In genomic region chr5:97182571-97183099, GRCh38 we compare ENCODE assay signal across 9 cellular contexts. TPM values are rescaled to one million over a fixed set of nuclear protein-coding genes. Genes with fewer than 3 reads are reported as not detected.
DNase-seq lines count a peak whose midpoint lies in the region; ATAC-seq, FAIRE-seq and TF ChIP-seq lines count a peak whose summit lies in the region.
"Had no signal": no experiment of that assay in that cellular context is flagged by ENCODE, and none has a peak within 500 bp of the region (broad histone marks: within the 10 kb centered on the region; RNA-seq: fewer than 3 reads in every experiment).

No MANE protein-coding gene starts in this region.

- H3K27me3 ChIP-seq in heart right ventricle (no peaks in the 10 kb centered on the region), thoracic aorta (replicated peaks; ENCODE audit: insufficient read depth) (no peaks in the 10 kb centered on the region)

- peak overlapping the region; percentile 93 for H3K4me3 Mint-ChIP-seq in activated naive CD8-positive, alpha-beta T cell treated with anti-CD3 and anti-CD28 coated beads, Interleukin-2, amount 50 U/mL, for 24 hours

- ATAC-seq in heart right ventricle (peak in 3 of 8 donors; percentile 1 to 34 (median 15)), left cardiac atrium (no peak), thoracic aorta (ENCODE audit: insufficient number of reproducible peaks, low FRiP score, low read depth) (no peak), GM19455 (IDR thresholded peaks at IDR 0.05; ENCODE audit: unreplicated experiment) (no peak)
- ATAC-seq in activated naive CD8-positive, alpha-beta T cell treated with anti-CD3 and anti-CD28 coated beads, Interleukin-2, amount 50 U/mL, for 24 hours: no peak

- TF ChIP-seq CTCF in heart right ventricle (IDR thresholded peaks at IDR 0.05) (no peak), kidney (IDR thresholded peaks at IDR 0.05; ENCODE audit: borderline replicate concordance, extremely low read depth, insufficient read depth) (no peak), thoracic aorta (IDR thresholded peaks at IDR 0.05) (no peak)

- H3K9me3 Mint-ChIP-seq in activated naive CD8-positive, alpha-beta T cell treated with anti-CD3 and anti-CD28 coated beads, Interleukin-2, amount 50 U/mL, for 24 hours: peaks cover 9% of the 10 kb centered on the region

- intact Hi-C loops in heart right ventricle (cut with DNase I) (no loop called here), left cardiac atrium (cut with DNase I) (loop anchor here in 1 of 2 donors (10.0 kb wide), 1 partner anchor 1592 kb away; the partner anchor contains the start of gene RGMB), kidney (cut with DNase I) (no loop called here)

- H3K4me3 ChIP-seq in heart right ventricle (peak overlapping the region; percentile 50 to 85 (median 76)), kidney (ENCODE audit: low read length in 2 of 2) (peak overlapping the region; percentile 93 to 96), thoracic aorta (peak overlapping the region; percentile 97)

- H3K4me1 ChIP-seq in heart right ventricle (peaks cover 2 to 31% (median 26%) of the 10 kb centered on the region in 9 donors), kidney (ENCODE audit: control insufficient read depth in 1 of 2, insufficient read depth in 1 of 2, low read depth in 1 of 2, low read length in 2 of 2) (peaks cover 5% of the 10 kb centered on the region in 2 donors), thoracic aorta (ENCODE audit: control insufficient read depth in 1 of 2, low read depth in 2 of 2) (peaks cover 14 to 27% of the 10 kb centered on the region in 2 donors)

- H3K27ac Mint-ChIP-seq in activated naive CD8-positive, alpha-beta T cell treated with anti-CD3 and anti-CD28 coated beads, Interleukin-2, amount 50 U/mL, for 24 hours: peak overlapping the region; percentile 100

- H3K9ac ChIP-seq in kidney (ENCODE audit: low read length in 2 of 2): peak overlapping the region; percentile 78 to 88

- DNase-seq in heart right ventricle (no peak), left cardiac atrium (no peak), kidney (no peak), thoracic aorta (ENCODE audit: low spot score) (no peak), iPS-NIHi11 (ENCODE audit: low spot score) (no peak)
- no peak for DNase-seq in activated naive CD8-positive, alpha-beta T cell treated with anti-CD3 and anti-CD28 coated beads, Interleukin-2, amount 50 U/mL, for 24 hours
- no peak for DNase-seq in effector CD4-positive, alpha-beta T cell

- H3K9me3 ChIP-seq in heart right ventricle (no peaks in the 10 kb centered on the region), kidney (ENCODE audit: control insufficient read depth in 1 of 2, low read length in 2 of 2) (no peaks in the 10 kb centered on the region), thoracic aorta (no peaks in the 10 kb centered on the region)

- H3K36me3 ChIP-seq in heart right ventricle (peaks cover 0 to 20% (median 6%) of the 10 kb centered on the region in 9 donors), kidney (ENCODE audit: control insufficient read depth in 1 of 2, insufficient read depth in 2 of 2, low read length in 2 of 2) (peaks cover 11 to 13% of the 10 kb centered on the region in 2 donors), thoracic aorta (peaks cover 9% of the 10 kb centered on the region)

- 0 to 1% methylated on average over 12 of the region's 12 CpGs for WGBS in heart right ventricle, 2 donors

- no peak for FAIRE-seq in kidney (lab: Jason Lieb, UNC)

- peaks cover 51% of the 10 kb centered on the region for H3K4me1 Mint-ChIP-seq in activated naive CD8-positive, alpha-beta T cell treated with anti-CD3 and anti-CD28 coated beads, Interleukin-2, amount 50 U/mL, for 24 hours

- peaks cover 41% of the 10 kb centered on the region for H3K36me3 Mint-ChIP-seq in activated naive CD8-positive, alpha-beta T cell treated with anti-CD3 and anti-CD28 coated beads, Interleukin-2, amount 50 U/mL, for 24 hours (ENCODE audit: low read depth)

- H3K27ac ChIP-seq in heart right ventricle: peak overlapping the region; percentile 84 to 97 (median 90)
- peak overlapping the region; percentile 92 to 95 for H3K27ac ChIP-seq in kidney (ENCODE audit: low read depth in 2 of 2, low read length in 2 of 2)
- H3K27ac ChIP-seq in thoracic aorta: peak overlapping the region; percentile 85 to 91

- peaks cover 2% of the 10 kb centered on the region for H3K27me3 Mint-ChIP-seq in activated naive CD8-positive, alpha-beta T cell treated with anti-CD3 and anti-CD28 coated beads, Interleukin-2, amount 50 U/mL, for 24 hours

RNA-seq across cellular contexts. Expression of gene RIOK2, which starts 0.4 kb away (rescaled TPM):
- total RNA-seq in heart right ventricle (10 to 100 TPM; 16.4 to 23.9 (median 19.7) TPM), left cardiac atrium (10 to 100 TPM; 20.9 to 22.5 TPM), kidney (23.3 TPM), thoracic aorta (10 to 100 TPM; 10.4 to 33.5 TPM)
- polyA plus RNA-seq in heart right ventricle (10 to 100 TPM in 1 of 2 donors, 1 to 10 TPM in 1; 7.9 to 24.5 TPM), kidney (ENCODE audit: insufficient read depth, low read depth, low replicate concordance) (18.2 TPM)

RNA-seq across cellular contexts. Expression of gene LIX1, which starts 40.2 kb away (rescaled TPM):
- total RNA-seq in heart right ventricle: not detected
- under 1 TPM in 1 of 2 donors, not detected in 1; 0.01 TPM for polyA plus RNA-seq in heart right ventricle
- under 1 TPM; 0.15 to 0.16 TPM for total RNA-seq in left cardiac atrium
- total RNA-seq in kidney: 33.4 TPM
- 0.65 TPM for polyA plus RNA-seq in kidney (ENCODE audit: insufficient read depth, low read depth, low replicate concordance)
- total RNA-seq in thoracic aorta: not detected
- total RNA-seq: pulmonary artery endothelial cell had no signal

Comparison
In these comparisons a context has a peak if more than half of its experiments do, and no peak if none do; other contexts are left out.
1. RNA of gene LIX1, which starts 40.2 kb away (total RNA-seq): 33.4 TPM in kidney (single experiment); 0.15 to 0.16 TPM in left cardiac atrium, not detected in heart right ventricle and not detected in thoracic aorta; every median in the first group is over 10 times any median in the second.
2. Peak in every context shown above with its lines, with median percentiles within 50 percentile points of each other: H3K27ac ChIP-seq and H3K4me3 ChIP-seq.